ENCODE assay signal across 10 cellular contexts in the genomic region with DNA sequence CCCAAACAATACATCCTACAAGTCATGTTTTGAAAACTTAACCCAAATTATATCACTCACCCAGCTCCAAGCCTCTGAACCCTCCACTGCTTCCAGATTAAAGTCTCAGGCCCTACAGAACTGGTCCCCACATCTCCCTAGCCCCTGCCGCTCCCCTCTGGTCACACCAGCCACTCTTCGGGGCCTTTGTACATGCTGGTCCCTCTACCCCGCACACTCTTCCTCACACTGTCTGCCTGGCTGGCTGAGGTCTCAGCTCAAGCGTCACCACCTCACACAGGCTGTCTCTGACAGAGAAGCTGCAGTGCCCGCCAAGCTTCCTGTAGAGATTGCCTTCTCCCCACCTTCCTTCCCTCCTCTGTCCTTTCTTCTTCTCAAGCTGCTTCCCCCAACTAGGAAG.
DNase-seq lines count a peak whose midpoint lies in the region; ATAC-seq and TF ChIP-seq lines count a peak whose summit lies in the region.
"Had no signal": no experiment of that assay in that cellular context is flagged by ENCODE, and none has a peak within 500 bp of the region (broad histone marks: within the 10 kb centered on the region; RNA-seq: fewer than 3 reads in every experiment).

No MANE protein-coding gene starts in this region.

- no peak for ATAC-seq in activated CD8-positive, alpha-beta T cell treated with anti-CD3 and anti-CD28 coated beads, Interleukin-2, amount 10 ng/mL, durations not matched to agents 7 days and 5 days
- peak in 1 of 2 donors; percentile 14 for ATAC-seq in stimulated activated naive B cell treated with anti-CD40 and anti-IgM and Interleukin-4, amounts not matched to agents 10 μg/mL and 1 μg/mL and 100 μg/mL, for 72 hours (replicated peaks)
- ATAC-seq in GM21515 (IDR thresholded peaks at IDR 0.05; ENCODE audit: unreplicated experiment) (no peak), GM18520 (IDR thresholded peaks at IDR 0.05; ENCODE audit: unreplicated experiment) (no peak)

- no peaks in the 10 kb centered on the region for H3K27me3 Mint-ChIP-seq in activated CD4-positive, alpha-beta T cell treated with anti-CD3 and anti-CD28 coated beads, Interleukin-2, amount 10 ng/mL, durations not matched to agents 24 days and 14 days
- H3K27me3 Mint-ChIP-seq in activated CD8-positive, alpha-beta T cell treated with anti-CD3 and anti-CD28 coated beads, Interleukin-2, amount 10 ng/mL, durations not matched to agents 7 days and 5 days (ENCODE audit: low read depth), result no peaks in the 10 kb centered on the region
- peaks cover 23% of the 10 kb centered on the region for H3K27me3 Mint-ChIP-seq in endothelial cell (ENCODE audit: unreplicated experiment)
- no peaks in the 10 kb centered on the region for H3K27me3 Mint-ChIP-seq in stimulated activated naive B cell treated with anti-CD40 and anti-IgM and Interleukin-4, amounts not matched to agents 10 μg/mL and 1 μg/mL and 100 μg/mL, for 72 hours
- H3K27me3 Mint-ChIP-seq: progenitor cell of endocrine pancreas had no signal

- H3K27ac Mint-ChIP-seq in activated CD4-positive, alpha-beta T cell treated with anti-CD3 and anti-CD28 coated beads, Interleukin-2, amount 10 ng/mL, durations not matched to agents 24 days and 14 days, result peak overlapping the region; percentile 79
- H3K27ac Mint-ChIP-seq in activated CD8-positive, alpha-beta T cell treated with anti-CD3 and anti-CD28 coated beads, Interleukin-2, amount 10 ng/mL, durations not matched to agents 7 days and 5 days, result peak overlapping the region; percentile 71
- H3K27ac Mint-ChIP-seq in endothelial cell (ENCODE audit: unreplicated experiment), result peak overlapping the region; percentile 53
- H3K27ac Mint-ChIP-seq in stimulated activated naive B cell treated with anti-CD40 and anti-IgM and Interleukin-4, amounts not matched to agents 10 μg/mL and 1 μg/mL and 100 μg/mL, for 72 hours, result peak overlapping the region; percentile 68
- H3K27ac Mint-ChIP-seq: GM23338, progenitor cell of endocrine pancreas had no signal

- DNase-seq in activated CD4-positive, alpha-beta T cell treated with anti-CD3 and anti-CD28 coated beads, Interleukin-2, amount 10 ng/mL, durations not matched to agents 24 days and 14 days, result no peak
- DNase-seq in activated CD4-positive, alpha-beta T cell treated with anti-CD3 and anti-CD28 coated beads for 1 hour, result no peak
- DNase-seq in activated CD8-positive, alpha-beta T cell treated with anti-CD3 and anti-CD28 coated beads, Interleukin-2, amount 10 ng/mL, durations not matched to agents 7 days and 5 days, result no peak
- no peak for DNase-seq in endothelial cell (ENCODE audit: low spot score)
- DNase-seq in stimulated activated naive B cell treated with anti-CD40 and anti-IgM and Interleukin-4, amounts not matched to agents 10 μg/mL and 1 μg/mL and 100 μg/mL, for 72 hours, result no peak
- no peak for DNase-seq in stimulated activated naive CD4-positive, alpha-beta T cell (lab: John Stamatoyannopoulos, UW)

- H3K4me1 Mint-ChIP-seq in activated CD4-positive, alpha-beta T cell treated with anti-CD3 and anti-CD28 coated beads, Interleukin-2, amount 10 ng/mL, durations not matched to agents 24 days and 14 days, result peaks cover 5% of the 10 kb centered on the region
- peaks cover 23% of the 10 kb centered on the region for H3K4me1 Mint-ChIP-seq in activated CD8-positive, alpha-beta T cell treated with anti-CD3 and anti-CD28 coated beads, Interleukin-2, amount 10 ng/mL, durations not matched to agents 7 days and 5 days (ENCODE audit: low read depth)
- peaks cover 17% of the 10 kb centered on the region for H3K4me1 Mint-ChIP-seq in endothelial cell (ENCODE audit: unreplicated experiment)
- peaks cover 7 to 9% of the 10 kb centered on the region in 2 donors for H3K4me1 Mint-ChIP-seq in stimulated activated naive B cell treated with anti-CD40 and anti-IgM and Interleukin-4, amounts not matched to agents 10 μg/mL and 1 μg/mL and 100 μg/mL, for 72 hours

- CTCF ChIA-PET in activated CD8-positive, alpha-beta T cell treated with anti-CD3 and anti-CD28 coated beads, Interleukin-2, amount 10 ng/mL, durations not matched to agents 7 days and 5 days (lab: Charles Lee), result interaction anchor here (1.1 to 2.7 kb wide), 3 partner anchors 15 to 270 kb away, joined by 3 to 8 read pairs (median 8); no protein-coding TSS in a partner anchor

- no peak overlapping the region for H3K4me3 Mint-ChIP-seq in activated CD4-positive, alpha-beta T cell treated with anti-CD3 and anti-CD28 coated beads, Interleukin-2, amount 10 ng/mL, durations not matched to agents 24 days and 14 days
- no peak overlapping the region for H3K4me3 Mint-ChIP-seq in activated CD8-positive, alpha-beta T cell treated with anti-CD3 and anti-CD28 coated beads, Interleukin-2, amount 10 ng/mL, durations not matched to agents 7 days and 5 days
- H3K4me3 Mint-ChIP-seq in endothelial cell (ENCODE audit: unreplicated experiment), result peak overlapping the region; percentile 76
- no peak overlapping the region for H3K4me3 Mint-ChIP-seq in stimulated activated naive B cell treated with anti-CD40 and anti-IgM and Interleukin-4, amounts not matched to agents 10 μg/mL and 1 μg/mL and 100 μg/mL, for 72 hours
- H3K4me3 Mint-ChIP-seq: GM23338 had no signal

- intact Hi-C loops in activated CD4-positive, alpha-beta T cell treated with anti-CD3 and anti-CD28 coated beads, Interleukin-2, amount 10 ng/mL, durations not matched to agents 24 days and 14 days (cut with micrococcal nuclease), result loop anchor here (1.0 kb wide), 1 partner anchor 22 kb away; no protein-coding TSS in a partner anchor

- POLR2A ChIA-PET in activated CD8-positive, alpha-beta T cell treated with anti-CD3 and anti-CD28 coated beads, Interleukin-2, amount 10 ng/mL, durations not matched to agents 7 days and 5 days (lab: Charles Lee), result interaction anchor here (0.6 kb wide), 1 partner anchor 12 kb away, joined by 3 read pairs; no protein-coding TSS in a partner anchor

- H3K36me3 Mint-ChIP-seq in activated CD4-positive, alpha-beta T cell treated with anti-CD3 and anti-CD28 coated beads, Interleukin-2, amount 10 ng/mL, durations not matched to agents 24 days and 14 days (ENCODE audit: low read depth), result peaks cover 45% of the 10 kb centered on the region
- peaks cover 61% of the 10 kb centered on the region for H3K36me3 Mint-ChIP-seq in activated CD8-positive, alpha-beta T cell treated with anti-CD3 and anti-CD28 coated beads, Interleukin-2, amount 10 ng/mL, durations not matched to agents 7 days and 5 days (ENCODE audit: low read depth)
- H3K36me3 Mint-ChIP-seq in endothelial cell (ENCODE audit: low read depth, unreplicated experiment), result peaks cover 55% of the 10 kb centered on the region
- peaks cover 35 to 59% of the 10 kb centered on the region in 2 donors for H3K36me3 Mint-ChIP-seq in stimulated activated naive B cell treated with anti-CD40 and anti-IgM and Interleukin-4, amounts not matched to agents 10 μg/mL and 1 μg/mL and 100 μg/mL, for 72 hours

- no peaks in the 10 kb centered on the region for H3K9me3 Mint-ChIP-seq in activated CD4-positive, alpha-beta T cell treated with anti-CD3 and anti-CD28 coated beads, Interleukin-2, amount 10 ng/mL, durations not matched to agents 24 days and 14 days
- H3K9me3 Mint-ChIP-seq in activated CD8-positive, alpha-beta T cell treated with anti-CD3 and anti-CD28 coated beads, Interleukin-2, amount 10 ng/mL, durations not matched to agents 7 days and 5 days (ENCODE audit: insufficient read depth), result no peaks in the 10 kb centered on the region
- no peaks in the 10 kb centered on the region for H3K9me3 Mint-ChIP-seq in endothelial cell (ENCODE audit: unreplicated experiment)
- no peaks in the 10 kb centered on the region for H3K9me3 Mint-ChIP-seq in stimulated activated naive B cell treated with anti-CD40 and anti-IgM and Interleukin-4, amounts not matched to agents 10 μg/mL and 1 μg/mL and 100 μg/mL, for 72 hours
- H3K9me3 Mint-ChIP-seq: GM23338 had no signal

- no peak for TF ChIP-seq CTCF in endothelial cell (IDR thresholded peaks at IDR 0.05; ENCODE audit: unreplicated experiment)
